ENCODE assay signal across 29 cellular contexts in genomic region chr7:132766660-132767059, GRCh38.
"Had no signal": no experiment of that assay in that cellular context is flagged by ENCODE, and none has a peak within 500 bp of the region (broad histone marks: within the 10 kb centered on the region; RNA-seq: fewer than 3 reads in every experiment).

No MANE protein-coding gene starts in this region.

- H3K4me1 Mint-ChIP-seq: brain; central memory CD8-positive, alpha-beta T cell had no signal

- H3K4me1 ChIP-seq: ascending aorta had no signal

- H3K27ac ChIP-seq: ascending aorta, cardiac muscle cell, VCaP had no signal

- H3K4me3 Mint-ChIP-seq: activated B cell treated with CpG ODN at 0.5 μM for 24 hours; activated CD4-positive, alpha-beta memory T cell treated with anti-CD3 and anti-CD28 coated beads for 36 hours; activated CD4-positive, alpha-beta T cell treated with anti-CD3 and anti-CD28 coated beads, Interleukin-2, amount 10 ng/mL, durations not matched to agents 24 days and 14 days; activated CD8-positive, alpha-beta T cell treated with anti-CD3 and anti-CD28 coated beads for 36 hours; activated naive CD4-positive, alpha-beta T cell treated with anti-CD3 and anti-CD28 coated beads, Interleukin-2, amount 10 ng/mL, durations not matched to agents 7 days and 5 days; activated naive CD4-positive, alpha-beta T cell treated with anti-CD3 and anti-CD28 coated beads, Interleukin-2, amount 50 U/mL, for 24 hours; activated naive CD8-positive, alpha-beta T cell; activated naive CD8-positive, alpha-beta T cell treated with anti-CD3 and anti-CD28 coated beads, Interleukin-2, amount 10 ng/mL, durations not matched to agents 7 days and 5 days; activated naive CD8-positive, alpha-beta T cell treated with anti-CD3 and anti-CD28 coated beads, Interleukin-2, amount 50 U/mL, for 24 hours; activated T-cell treated with anti-CD3 and anti-CD28 coated beads, Interleukin-2, amount 50 U/mL, for 24 hours; brain; central memory CD8-positive, alpha-beta T cell; T-helper 1 cell treated with Interleukin-12 subunit alpha and Interleukin-12 subunit beta and Interleukin-4 antibody, amounts not matched to agents 30 μg/mL and 1 μg/mL, for 36 hours had no signal

- DNase-seq: activated B cell treated with CpG ODN at 0.5 μM for 24 hours; activated CD4-positive, alpha-beta memory T cell treated with anti-CD3 and anti-CD28 coated beads for 36 hours; activated CD4-positive, alpha-beta T cell treated with anti-CD3 and anti-CD28 coated beads for 4 hours; activated CD4-positive, alpha-beta T cell treated with anti-CD3 and anti-CD28 coated beads, Interleukin-2, amount 10 ng/mL, durations not matched to agents 24 days and 14 days; activated CD4-positive, alpha-beta T cell treated with anti-CD3 and anti-CD28 coated beads, Interleukin-2, amount 50 U/mL, for 1 hour; activated CD4-positive, alpha-beta T cell treated with anti-CD3 and anti-CD28 coated beads, Interleukin-2, amount 50 U/mL, for 4 hours; activated CD4-positive, CD25-positive, alpha-beta regulatory T cell treated with anti-CD3 and anti-CD28 coated beads, Interleukin-2, amount 50 U/mL, for 72 hours; activated CD8-positive, alpha-beta memory T cell treated with anti-CD3 and anti-CD28 coated beads, Interleukin-2, amount 50 U/mL, for 4 hours; activated CD8-positive, alpha-beta T cell treated with anti-CD3 and anti-CD28 coated beads for 36 hours; activated effector memory CD4-positive, alpha-beta T cell treated with Interleukin-2 at 50 U/mL for 16 hours; activated gamma-delta T cell; activated naive CD4-positive, alpha-beta T cell treated with anti-CD3 and anti-CD28 coated beads, Interleukin-2, amount 10 ng/mL, durations not matched to agents 7 days and 5 days; activated naive CD4-positive, alpha-beta T cell treated with Interleukin-2 at 50 U/mL for 16 hours; activated naive CD8-positive, alpha-beta T cell treated with anti-CD3 and anti-CD28 coated beads, Interleukin-2, amount 10 ng/mL, durations not matched to agents 7 days and 5 days; activated naive CD8-positive, alpha-beta T cell treated with anti-CD3 and anti-CD28 coated beads, Interleukin-2, amount 50 U/mL, for 24 hours; activated T-cell treated with anti-CD3 and anti-CD28 coated beads, Interleukin-2, amount 50 U/mL, for 24 hours; activated T-cell treated with anti-CD3 and anti-CD28 coated beads, Interleukin-2, amount 50 U/mL, for 48 hours; caudate nucleus; cerebellar nuclear complex; T-helper 1 cell had no signal

- H3K27me3 Mint-ChIP-seq: activated B cell treated with CpG ODN at 0.5 μM for 24 hours; activated CD4-positive, alpha-beta memory T cell treated with anti-CD3 and anti-CD28 coated beads for 36 hours; activated CD4-positive, alpha-beta T cell treated with anti-CD3 and anti-CD28 coated beads, Interleukin-2, amount 10 ng/mL, durations not matched to agents 24 days and 14 days; activated CD8-positive, alpha-beta T cell treated with anti-CD3 and anti-CD28 coated beads for 36 hours; activated naive CD4-positive, alpha-beta T cell treated with anti-CD3 and anti-CD28 coated beads, Interleukin-2, amount 50 U/mL, for 24 hours; activated naive CD8-positive, alpha-beta T cell; activated naive CD8-positive, alpha-beta T cell treated with anti-CD3 and anti-CD28 coated beads, Interleukin-2, amount 10 ng/mL, durations not matched to agents 7 days and 5 days; activated naive CD8-positive, alpha-beta T cell treated with anti-CD3 and anti-CD28 coated beads, Interleukin-2, amount 50 U/mL, for 24 hours; activated T-cell treated with anti-CD3 and anti-CD28 coated beads, Interleukin-2, amount 50 U/mL, for 24 hours had no signal

- ATAC-seq: activated CD8-positive, alpha-beta T cell treated with anti-CD3 and anti-CD28 coated beads for 36 hours; activated naive CD8-positive, alpha-beta T cell treated with anti-CD3 and anti-CD28 coated beads, Interleukin-2, amount 50 U/mL, for 24 hours had no signal

- H3K36me3 Mint-ChIP-seq: brain had no signal

- H3K27me3 ChIP-seq: ascending aorta, cardiac muscle cell had no signal

- H3K27ac Mint-ChIP-seq: activated B cell treated with CpG ODN at 0.5 μM for 24 hours; activated CD4-positive, alpha-beta memory T cell treated with anti-CD3 and anti-CD28 coated beads for 36 hours; activated CD4-positive, alpha-beta T cell treated with anti-CD3 and anti-CD28 coated beads, Interleukin-2, amount 10 ng/mL, durations not matched to agents 24 days and 14 days; activated CD8-positive, alpha-beta T cell treated with anti-CD3 and anti-CD28 coated beads for 36 hours; activated naive CD4-positive, alpha-beta T cell treated with anti-CD3 and anti-CD28 coated beads, Interleukin-2, amount 10 ng/mL, durations not matched to agents 7 days and 5 days; activated naive CD4-positive, alpha-beta T cell treated with anti-CD3 and anti-CD28 coated beads, Interleukin-2, amount 50 U/mL, for 24 hours; activated naive CD8-positive, alpha-beta T cell; activated naive CD8-positive, alpha-beta T cell treated with anti-CD3 and anti-CD28 coated beads, Interleukin-2, amount 10 ng/mL, durations not matched to agents 7 days and 5 days; activated naive CD8-positive, alpha-beta T cell treated with anti-CD3 and anti-CD28 coated beads, Interleukin-2, amount 50 U/mL, for 24 hours; activated T-cell treated with anti-CD3 and anti-CD28 coated beads, Interleukin-2, amount 50 U/mL, for 24 hours; activated T-helper 2 cell treated with anti-CD3 and anti-CD28 coated beads, Interferon-gamma antibody, Interleukin-2, Interleukin-4, amounts not matched to agents 10 μg/mL and 5 μg/mL and 100 μg/mL, durations not matched to agents 14 hours and 24 hours and 36 hours; brain; T-helper 1 cell treated with Interleukin-12 subunit alpha and Interleukin-12 subunit beta and Interleukin-4 antibody, amounts not matched to agents 30 μg/mL and 1 μg/mL, for 36 hours had no signal

- H3K9me3 Mint-ChIP-seq: activated naive CD4-positive, alpha-beta T cell treated with anti-CD3 and anti-CD28 coated beads, Interleukin-2, amount 50 U/mL, for 24 hours had no signal
